In the genomic region with DNA sequence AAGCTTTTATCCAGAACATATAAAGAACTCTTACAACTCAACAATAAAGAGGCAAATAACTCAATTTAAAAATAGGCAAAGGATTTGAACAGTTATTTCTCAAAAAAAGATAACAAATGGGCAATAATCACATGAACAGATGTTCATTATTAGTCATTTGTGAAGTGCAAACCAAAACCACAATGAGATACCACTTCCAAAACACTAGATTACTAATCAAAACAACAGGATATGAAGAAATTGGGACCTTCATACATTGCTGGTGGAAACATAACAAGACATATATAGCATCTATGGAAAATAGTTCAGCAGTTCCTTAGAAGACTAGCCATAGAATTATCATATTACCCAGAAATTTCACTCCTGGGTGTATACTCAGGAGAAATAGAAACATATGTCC, we compare ENCODE assay signal across 27 cellular contexts.
DNase-seq lines count a peak whose midpoint lies in the region; ATAC-seq, FAIRE-seq and TF ChIP-seq lines count a peak whose summit lies in the region.
"Had no signal": no experiment of that assay in that cellular context is flagged by ENCODE, and none has a peak within 500 bp of the region (broad histone marks: within the 10 kb centered on the region; RNA-seq: fewer than 3 reads in every experiment).

No MANE protein-coding gene starts in this region.

- no peak for DNase-seq in GM12878 (ENCODE audit: low read depth, low spot score)
- no peak for DNase-seq in activated CD4-positive, alpha-beta T cell treated with anti-CD3 and anti-CD28 coated beads, Interleukin-2, amount 50 U/mL, for 48 hours
- DNase-seq in activated effector memory CD4-positive, alpha-beta T cell treated with anti-CD3 and anti-CD28 coated beads, Interleukin-2, amount 50 U/mL, for 16 hours, result no peak
- no peak for DNase-seq in WTC11 (ENCODE audit: low spot score)
- DNase-seq in type B pancreatic cell (ENCODE audit: extremely low spot score, unreplicated experiment), result no peak
- DNase-seq: caudate nucleus; effector memory CD4-positive, alpha-beta T cell; esophagus squamous epithelium; GDM1; heart right ventricle; NCI-H1092 treated with DMSO at 0.1 percent for 48 hours; NCI-H2107; NCI-H69; PC-3; right cardiac atrium; SJCRH30; T-helper 17 cell had no signal

- SMC1A ChIA-PET in GM12878 (lab: Charles Lee; ENCODE audit: uncharacterized antibody, unreplicated experiment), result interaction anchor here (0.7 kb wide), 1 partner anchor 24 kb away, joined by 3 read pairs; no protein-coding TSS in a partner anchor

- H3K4me2 ChIP-seq in BLaER1 treated with 17β-estradiol and CSF1 and Interleukin-3, amounts not matched to agents 10 nM and 100 nM, result peak overlapping the region in 7 of 11 experiments; percentile 21 to 74 (median 64); a peak in 12 of 22 replicates
- H3K4me2 ChIP-seq in GM12878 (ENCODE audit: control insufficient read depth, insufficient read depth), result no peak overlapping the region

- H3K9me3 Mint-ChIP-seq in WTC11 (peaks cover 49% of the 10 kb centered on the region), type B pancreatic cell (peaks cover 4% of the 10 kb centered on the region)
- H3K9me3 Mint-ChIP-seq: activated T-helper 2 cell treated with anti-CD3 and anti-CD28 coated beads, Interferon-gamma antibody, Interleukin-2, Interleukin-4, amounts not matched to agents 10 μg/mL and 5 μg/mL and 100 μg/mL, durations not matched to agents 14 hours and 24 hours and 36 hours had no signal

- H3K9me3 ChIP-seq in BLaER1 treated with 17β-estradiol and CSF1 and Interleukin-3, amounts not matched to agents 10 nM and 100 nM (replicated peaks in 1 of 11), result peaks cover 26 to 65% (median 40%) of the 10 kb centered on the region in 11 experiments
- no peaks in the 10 kb centered on the region for H3K9me3 ChIP-seq in GM12878 (replicated peaks; ENCODE audit: control insufficient read depth, insufficient read depth, low read length)
- H3K9me3 ChIP-seq: esophagus squamous epithelium, HAP-1, SJCRH30, thoracic aorta had no signal

- peaks cover 0 to 15% (median 0%) of the 10 kb centered on the region in 11 experiments; a peak in 1 of 22 replicates for H3K36me3 ChIP-seq in BLaER1 treated with 17β-estradiol and CSF1 and Interleukin-3, amounts not matched to agents 10 nM and 100 nM
- H3K36me3 ChIP-seq in GM12878 (ENCODE audit: control insufficient read depth in 2 of 2, insufficient read depth in 2 of 2, low read length in 1 of 2), result no peaks in the 10 kb centered on the region
- H3K36me3 ChIP-seq: esophagus squamous epithelium, HAP-1, heart right ventricle, SJCRH30, thoracic aorta had no signal

- ATAC-seq in GM21423 (IDR thresholded peaks at IDR 0.05; ENCODE audit: unreplicated experiment), result peak; percentile 51
- ATAC-seq in HG03520 (IDR thresholded peaks at IDR 0.05; ENCODE audit: unreplicated experiment), result peak; percentile 60
- no peak for ATAC-seq in GM12878
- ATAC-seq in WTC11, result no peak
- ATAC-seq: activated CD4-positive, CD25-positive, alpha-beta regulatory T cell treated with anti-CD3 and anti-CD28 coated beads, Interleukin-2, amount 50 U/mL, for 24 hours; heart right ventricle; PC-3; right cardiac atrium; stimulated activated memory B cell treated with anti-CD40 and anti-IgM and Interleukin-4, amounts not matched to agents 10 μg/mL and 1 μg/mL and 100 μg/mL, for 72 hours; T-helper 17 cell had no signal

- TF ChIP-seq CTCF in GM12878 (IDR thresholded peaks at IDR 0.05 in 2 of 3, conservative IDR thresholded peaks at IDR 0.05 in 1 of 3; ENCODE audit: control insufficient read depth in 2 of 3, extremely low read depth in 1 of 3, insufficient read depth in 1 of 3, low read depth in 3 of 3, low read length in 3 of 3), result no peak
- TF ChIP-seq CTCF in WTC11 (IDR thresholded peaks at IDR 0.05), result no peak
- no peak for TF ChIP-seq CTCF in type B pancreatic cell (conservative IDR thresholded peaks at IDR 0.05)

- H2AFZ ChIP-seq in GM12878 (ENCODE audit: control insufficient read depth, low read depth, low read length), result no peak overlapping the region

- no peak for TF ChIP-seq RAD21 in GM12878 (IDR thresholded peaks at IDR 0.05; ENCODE audit: insufficient read depth, low read depth, low read length)

- in situ Hi-C loops in GM12878 (cut with MboI), result no loop called here

- peak overlapping the region; percentile 59 to 93 (median 88); a peak in 21 of 22 replicates for H3K27ac ChIP-seq in BLaER1 treated with 17β-estradiol and CSF1 and Interleukin-3, amounts not matched to agents 10 nM and 100 nM
- H3K27ac ChIP-seq in GM12878 (ENCODE audit: control insufficient read depth, insufficient read depth), result no peak overlapping the region
- H3K27ac ChIP-seq: esophagus squamous epithelium, heart right ventricle, SJCRH30, thoracic aorta had no signal

- FAIRE-seq in GM12878 (lab: Jason Lieb, UNC), result no peak
- FAIRE-seq: islet of Langerhans had no signal

- peak overlapping the region in 8 of 11 experiments; percentile 43 to 69 (median 58); a peak in 11 of 22 replicates for H3K9ac ChIP-seq in BLaER1 treated with 17β-estradiol and CSF1 and Interleukin-3, amounts not matched to agents 10 nM and 100 nM
- H3K9ac ChIP-seq in GM12878 (ENCODE audit: control insufficient read depth, insufficient read depth, low read length), result no peak overlapping the region

- H3K4me1 Mint-ChIP-seq in WTC11, result no peaks in the 10 kb centered on the region
- H3K4me1 Mint-ChIP-seq in type B pancreatic cell (ENCODE audit: unreplicated experiment), result no peaks in the 10 kb centered on the region
- H3K4me1 Mint-ChIP-seq: IgD-negative memory B cell, T-helper 17 cell had no signal

- no peaks in the 10 kb centered on the region for H3K27me3 ChIP-seq in BLaER1 treated with 17β-estradiol and CSF1 and Interleukin-3, amounts not matched to agents 10 nM and 100 nM
- no peaks in the 10 kb centered on the region for H3K27me3 ChIP-seq in GM12878 (replicated peaks in 1 of 2; ENCODE audit: control insufficient read depth in 2 of 2, insufficient read depth in 2 of 2, low read length in 1 of 2)
- H3K27me3 ChIP-seq: esophagus squamous epithelium, heart right ventricle, SJCRH30 had no signal

- H3K36me3 Mint-ChIP-seq in WTC11 (0 out of 2 replicates have a peak, but pooled peaks cover 4% of the 10 kb centered on the region), type B pancreatic cell (no peaks in the 10 kb centered on the region)
- H3K36me3 Mint-ChIP-seq: IgD-negative memory B cell; stimulated activated memory B cell treated with anti-CD40 and anti-IgM and Interleukin-4, amounts not matched to agents 10 μg/mL and 1 μg/mL and 100 μg/mL, for 72 hours had no signal

- H3K79me2 ChIP-seq in GM12878 (ENCODE audit: control insufficient read depth, insufficient read depth, low read length), result no peaks in the 10 kb centered on the region

- H3K4me1 ChIP-seq in BLaER1 treated with 17β-estradiol and CSF1 and Interleukin-3, amounts not matched to agents 10 nM and 100 nM, result peaks cover 0 to 52% (median 29%) of the 10 kb centered on the region in 10 experiments; a peak in 17 of 20 replicates
- H3K4me1 ChIP-seq in GM12878 (ENCODE audit: control insufficient read depth, insufficient read depth, low read length), result no peaks in the 10 kb centered on the region
- H3K4me1 ChIP-seq: esophagus squamous epithelium, HAP-1, heart right ventricle, SJCRH30 had no signal

- TF ChIP-seq EP300 in GM12878 (IDR thresholded peaks at IDR 0.05; ENCODE audit: borderline replicate concordance in 1 of 2, control insufficient read depth in 1 of 2, low read depth in 2 of 2, low read length in 2 of 2), result no peak

- no TSS peak for BruUV-seq in GM12878 (replicated peaks; lab: Mats Ljungman, UMichigan)

- no peaks in the 10 kb centered on the region for H4K20me1 ChIP-seq in BLaER1 treated with 17β-estradiol and CSF1 and Interleukin-3, amounts not matched to agents 10 nM and 100 nM
- H4K20me1 ChIP-seq in GM12878 (ENCODE audit: control insufficient read depth, insufficient read depth), result no peaks in the 10 kb centered on the region

- H3K27me3 Mint-ChIP-seq in WTC11 (ENCODE audit: low read depth) (no peaks in the 10 kb centered on the region), type B pancreatic cell (no peaks in the 10 kb centered on the region)
- H3K27me3 Mint-ChIP-seq: IgD-negative memory B cell; stimulated activated memory B cell treated with anti-CD40 and anti-IgM and Interleukin-4, amounts not matched to agents 10 μg/mL and 1 μg/mL and 100 μg/mL, for 72 hours; T-helper 17 cell had no signal

- H3K4me3 Mint-ChIP-seq in WTC11 (no peak overlapping the region), type B pancreatic cell (no peak overlapping the region)
- H3K4me3 Mint-ChIP-seq: IgD-negative memory B cell; stimulated activated memory B cell treated with anti-CD40 and anti-IgM and Interleukin-4, amounts not matched to agents 10 μg/mL and 1 μg/mL and 100 μg/mL, for 72 hours; T-helper 17 cell had no signal

- RAD21 ChIA-PET in GM12878 (lab: Charles Lee; ENCODE audit: unreplicated experiment), result no interaction called here

- no peak overlapping the region for H3K4me3 ChIP-seq in BLaER1 treated with 17β-estradiol and CSF1 and Interleukin-3, amounts not matched to agents 10 nM and 100 nM
- H3K4me3 ChIP-seq in GM12878, result no peak overlapping the region
- H3K4me3 ChIP-seq: esophagus squamous epithelium, HAP-1, heart right ventricle, SJCRH30, thoracic aorta had no signal

- intact Hi-C loops in GM12878 (cut with micrococcal nuclease; ENCODE audit: unreplicated experiment), result no loop called here

- H3K27ac Mint-ChIP-seq in WTC11, result no peak overlapping the region
- no peak overlapping the region for H3K27ac Mint-ChIP-seq in type B pancreatic cell
- H3K27ac Mint-ChIP-seq: activated T-helper 2 cell treated with anti-CD3 and anti-CD28 coated beads, Interferon-gamma antibody, Interleukin-2, Interleukin-4, amounts not matched to agents 10 μg/mL and 5 μg/mL and 100 μg/mL, durations not matched to agents 14 hours and 24 hours and 36 hours; IgD-negative memory B cell; stimulated activated memory B cell treated with anti-CD40 and anti-IgM and Interleukin-4, amounts not matched to agents 10 μg/mL and 1 μg/mL and 100 μg/mL, for 72 hours; T-helper 17 cell had no signal

- CTCF ChIA-PET in GM12878 (lab: Yijun Ruan, JAX) (no interaction called here), WTC11 (lab: Charles Lee) (no interaction called here)

- TF ChIP-seq POLR2A in GM12878 (IDR thresholded peaks at IDR 0.05; ENCODE audit: low read depth, low read length), result no peak

- POLR2A ChIA-PET in GM12878 (lab: Charles Lee) (no interaction called here), WTC11 (lab: Charles Lee) (no interaction called here)

TF ChIP-seq in GM12878, 131 proteins besides CTCF, POLR2A, EP300 and RAD21 (continues in another document):
- TF ChIP-seq MEF2A (IDR thresholded peaks at IDR 0.05; ENCODE audit: insufficient read depth, low read depth, low read length) (no peak), YBX1 (IDR thresholded peaks at IDR 0.05) (no peak), NR2F1 (conservative IDR thresholded peaks at IDR 0.05) (no peak), JUNB (IDR thresholded peaks at IDR 0.05) (0 out of 2 replicates have a peak, but pooled peaks have one; percentile 17)

TF ChIP-seq in WTC11, 78 proteins besides CTCF, POLR2A, EP300 and RAD21 (continues in another document):
- no peak for TF ChIP-seq ESRRA (CRISPR knock-in tag; IDR thresholded peaks at IDR 0.05; ENCODE audit: borderline replicate concordance)

Comparison
In these comparisons a context has a peak if more than half of its experiments do, and no peak if none do; other contexts are left out.
1. ATAC-seq: peak in GM21423 (single experiment) and HG03520 (single experiment); none in GM12878 (single experiment) and WTC11 (single experiment).